8 cellular contexts compared by ENCODE assay signal in the genomic region with DNA sequence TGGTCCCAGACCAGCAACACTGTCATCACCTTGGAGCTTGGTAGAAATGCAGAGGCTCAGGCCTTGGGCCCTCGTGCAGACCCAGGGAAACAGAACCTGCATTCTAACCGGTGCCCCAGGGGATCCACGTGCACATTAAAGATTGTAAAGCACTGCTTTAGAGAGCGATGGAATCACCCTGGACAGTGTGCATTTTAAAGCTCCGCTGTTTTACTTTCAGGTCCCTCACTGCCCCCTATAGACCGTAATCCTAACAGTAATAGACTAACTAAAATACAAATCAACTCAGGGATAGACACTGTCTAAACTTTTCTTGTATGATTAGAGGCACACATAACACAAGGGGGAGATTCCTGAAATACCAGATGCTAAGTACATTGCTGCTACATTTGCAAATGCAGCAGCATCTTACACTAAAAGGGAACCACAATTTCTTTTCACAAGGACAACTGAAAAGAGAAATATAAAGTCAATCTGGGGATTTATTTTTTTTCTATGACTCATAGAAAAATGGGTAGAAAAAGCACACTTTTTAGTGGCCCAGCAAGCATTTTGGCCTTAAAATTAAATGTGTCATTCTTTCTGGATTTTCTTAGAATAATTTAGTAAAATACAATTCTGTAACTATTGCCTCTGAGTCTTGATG. TPM values are rescaled to one million over a fixed set of nuclear protein-coding genes. Genes with fewer than 3 reads are reported as not detected.
DNase-seq lines count a peak whose midpoint lies in the region; ATAC-seq and TF ChIP-seq lines count a peak whose summit lies in the region.

No MANE protein-coding gene starts in this region.

- H3K36me3 ChIP-seq in Panc1 (ENCODE audit: control insufficient read depth, insufficient read depth, low read length) (no peaks in the 10 kb centered on the region), testis (ENCODE audit: low read depth, missing control alignments) (no peaks in the 10 kb centered on the region), uterus (no peaks in the 10 kb centered on the region)

- no peaks in the 10 kb centered on the region for H3K9me3 ChIP-seq in Panc1 (ENCODE audit: control insufficient read depth, insufficient read depth, low read depth, low read length)
- no peaks in the 10 kb centered on the region for H3K9me3 ChIP-seq in testis
- no peaks in the 10 kb centered on the region for H3K9me3 ChIP-seq in uterus

- H3K4me1 ChIP-seq in Panc1 (ENCODE audit: control insufficient read depth, insufficient read depth, low read length) (no peaks in the 10 kb centered on the region), foreskin keratinocyte (no peaks in the 10 kb centered on the region), testis (no peaks in the 10 kb centered on the region), uterus (no peaks in the 10 kb centered on the region)

- no TSS peak for BruUV-seq in Panc1 (replicated peaks; lab: Mats Ljungman, UMichigan)

- H3K9me3 Mint-ChIP-seq in stimulated activated naive CD8-positive, alpha-beta T cell treated with anti-CD3 and anti-CD28 coated beads, Interleukin-15, amount 100 ng/mL, for 72 hours: no peaks in the 10 kb centered on the region
- no peaks in the 10 kb centered on the region for H3K9me3 Mint-ChIP-seq in type B pancreatic cell

- intact Hi-C loops in Panc1 (cut with micrococcal nuclease; ENCODE audit: unreplicated experiment): loop anchor here (1.0 kb wide), 1 partner anchor 188 kb away; no protein-coding TSS in a partner anchor
- intact Hi-C loops in testis (cut with DNase I; ENCODE audit: low total_unique reads): no loop called here
- intact Hi-C loops in uterus (cut with DNase I; ENCODE audit: low total_unique reads): no loop called here

- no peak for TF ChIP-seq POLR2A in testis (IDR thresholded peaks at IDR 0.05)
- TF ChIP-seq POLR2A in uterus (IDR thresholded peaks at IDR 0.05): no peak

- no peak for DNase-seq in stimulated activated naive CD8-positive, alpha-beta T cell treated with anti-CD3 and anti-CD28 coated beads, Interleukin-15, amount 100 ng/mL, for 72 hours
- DNase-seq in stimulated activated naive CD8-positive, alpha-beta T cell treated with anti-CD3 and anti-CD28 coated beads, Interleukin-15, Interleukin-2, amounts not matched to agents 100 U/mL and 50 U/mL, for 24 hours: no peak
- DNase-seq in Panc1 (ENCODE audit: low read depth, low spot score) (no peak), foreskin keratinocyte (peak; percentile 44 to 73), type B pancreatic cell (ENCODE audit: extremely low spot score, unreplicated experiment) (no peak), testis (no peak), uterus (no peak), ecto neural progenitor cell (ENCODE audit: low spot score) (no peak)

- 18 to 50% methylated on average over 6 of the region's 6 CpGs for WGBS in testis, 2 donors

- in situ Hi-C loops in Panc1 (cut with HindIII; ENCODE audit: low pct_unique_long_range_greater_than_20kb, low sequenced_read_pairs): no loop called here

- CTCF ChIA-PET in Panc1 (lab: Charles Lee): interaction anchor here (0.5 to 1.1 kb wide), 2 partner anchors 127 to 188 kb away, joined by 3 to 8 read pairs; no protein-coding TSS in a partner anchor

- H3K4me1 Mint-ChIP-seq in stimulated activated naive CD8-positive, alpha-beta T cell treated with anti-CD3 and anti-CD28 coated beads, Interleukin-15, amount 100 ng/mL, for 72 hours: no peaks in the 10 kb centered on the region
- H3K4me1 Mint-ChIP-seq in type B pancreatic cell (ENCODE audit: unreplicated experiment): peaks cover 24% of the 10 kb centered on the region

- peaks cover 43% of the 10 kb centered on the region for H3K27me3 Mint-ChIP-seq in stimulated activated naive CD8-positive, alpha-beta T cell treated with anti-CD3 and anti-CD28 coated beads, Interleukin-15, amount 100 ng/mL, for 72 hours
- peaks cover 9% of the 10 kb centered on the region for H3K27me3 Mint-ChIP-seq in type B pancreatic cell

- POLR2A ChIA-PET in Panc1 (lab: Charles Lee): no interaction called here

- no peak overlapping the region for H3K4me3 ChIP-seq in Panc1 (ENCODE audit: low read depth in 2 of 2, low read length in 2 of 2)
- no peak overlapping the region for H3K4me3 ChIP-seq in testis
- H3K4me3 ChIP-seq in uterus: no peak overlapping the region

- H3K27ac ChIP-seq in Panc1 (ENCODE audit: low read length) (no peak overlapping the region), foreskin keratinocyte (no peak overlapping the region), testis (no peak overlapping the region), uterus (no peak overlapping the region)

- peak; percentile 70 for TF ChIP-seq CTCF in Panc1 (IDR thresholded peaks at IDR 0.05)
- TF ChIP-seq CTCF in foreskin keratinocyte (conservative IDR thresholded peaks at IDR 0.05): peak; percentile 91
- TF ChIP-seq CTCF in type B pancreatic cell (conservative IDR thresholded peaks at IDR 0.05): peak; percentile 76
- TF ChIP-seq CTCF in testis (IDR thresholded peaks at IDR 0.05): no peak
- TF ChIP-seq CTCF in uterus (IDR thresholded peaks at IDR 0.05): peak in 1 of 4 experiments; percentile 8

- peaks cover 5% of the 10 kb centered on the region for H3K27me3 ChIP-seq in Panc1 (ENCODE audit: control insufficient read depth, insufficient read depth, low read length)
- no peaks in the 10 kb centered on the region for H3K27me3 ChIP-seq in foreskin keratinocyte
- H3K27me3 ChIP-seq in testis: no peaks in the 10 kb centered on the region
- no peaks in the 10 kb centered on the region for H3K27me3 ChIP-seq in uterus

- ATAC-seq in stimulated activated naive CD8-positive, alpha-beta T cell treated with anti-CD3 and anti-CD28 coated beads, Interleukin-15, amount 100 ng/mL, for 72 hours: peak; percentile 68
- no peak for ATAC-seq in stimulated activated naive CD8-positive, alpha-beta T cell treated with anti-CD3 and anti-CD28 coated beads, Interleukin-15, Interleukin-2, amounts not matched to agents 100 U/mL and 50 U/mL, for 24 hours
- ATAC-seq in Panc1 (peak; percentile 75; the same call in 1 of the 2 replicates), foreskin keratinocyte (peak; percentile 91)

- H3K27ac Mint-ChIP-seq in stimulated activated naive CD8-positive, alpha-beta T cell treated with anti-CD3 and anti-CD28 coated beads, Interleukin-15, amount 100 ng/mL, for 72 hours: no peak overlapping the region
- no peak overlapping the region for H3K27ac Mint-ChIP-seq in type B pancreatic cell

- H3K4me3 Mint-ChIP-seq in stimulated activated naive CD8-positive, alpha-beta T cell treated with anti-CD3 and anti-CD28 coated beads, Interleukin-15, amount 100 ng/mL, for 72 hours: no peak overlapping the region
- H3K4me3 Mint-ChIP-seq in type B pancreatic cell: no peak overlapping the region

- H3K36me3 Mint-ChIP-seq in type B pancreatic cell: no peaks in the 10 kb centered on the region

RNA-seq across cellular contexts. Expression of a gene that starts 10.5 kb away (rescaled TPM):
- not detected for total RNA-seq in Panc1 (2021; ENCODE audit: unreplicated experiment)
- not detected for polyA plus RNA-seq in Panc1 (2012; ENCODE audit: insufficient read length)
- total RNA-seq in foreskin keratinocyte: 0.20 and 0.32 TPM in 2 replicates
- 0.22 and 0.41 TPM in 2 replicates for polyA plus RNA-seq in foreskin keratinocyte
- total RNA-seq in type B pancreatic cell (ENCODE audit: low replicate concordance): 10.0 and 35.9 TPM in 2 replicates
- total RNA-seq in testis: 100 to 1,000 TPM in 1 of 2 donors, 10 to 100 TPM in 1; 36.3 to 135 TPM
- 112 TPM for polyA plus RNA-seq in testis (ENCODE audit: insufficient read depth, low read depth, low replicate concordance)
- 10 to 100 TPM in 1 of 4 donors, 1 to 10 TPM in 2, not detected in 1; 1.2 to 11.8 (median 2.0) TPM for total RNA-seq in uterus

Comparison
In these comparisons a context has a peak if more than half of its experiments do, and no peak if none do; other contexts are left out.
1. DNase-seq: peak in foreskin keratinocyte (2 of 2); none in stimulated activated naive CD8-positive, alpha-beta T cell treated with anti-CD3 and anti-CD28 coated beads, Interleukin-15, amount 100 ng/mL, for 72 hours (0 of 2), stimulated activated naive CD8-positive, alpha-beta T cell treated with anti-CD3 and anti-CD28 coated beads, Interleukin-15, Interleukin-2, amounts not matched to agents 100 U/mL and 50 U/mL, for 24 hours (single experiment), Panc1 (single experiment), type B pancreatic cell (single experiment), testis (single experiment), uterus (0 of 2) and ecto neural progenitor cell (single experiment).
2. CTCF ChIP-seq: peak in Panc1 (single experiment), foreskin keratinocyte (single experiment) and type B pancreatic cell (single experiment); none in testis (0 of 3).